ENCODE assay signal across 12 cellular contexts in genomic region chr20:50594591-50595432, GRCh38.
DNase-seq lines count a peak whose midpoint lies in the region; ATAC-seq, FAIRE-seq and TF ChIP-seq lines count a peak whose summit lies in the region.
"Had no signal": no experiment of that assay in that cellular context is flagged by ENCODE, and none has a peak within 500 bp of the region (broad histone marks: within the 10 kb centered on the region; RNA-seq: fewer than 3 reads in every experiment).

No MANE protein-coding gene starts in this region.

- no peak for FAIRE-seq in small intestine (lab: Jason Lieb, UNC)

- no peak for DNase-seq in CD4-positive, CD25-positive, alpha-beta regulatory T cell
- peak; percentile 38 for DNase-seq in GM12865 (ENCODE audit: low read depth)
- DNase-seq in Panc1 (ENCODE audit: low read depth, low spot score) = no peak
- DNase-seq in islet precursor cell = peak; percentile 62
- DNase-seq in small intestine = no peak
- DNase-seq in central memory CD4-positive, alpha-beta T cell = no peak
- DNase-seq in stimulated activated CD4-positive, alpha-beta T cell treated with anti-CD3 and anti-CD28 coated beads, Interleukin-4, amount 100 ng/mL, for 1 hour = no peak
- DNase-seq: body of pancreas, NCI-H1092 treated with DMSO at 0.1 percent for 48 hours had no signal

- no peaks in the 10 kb centered on the region for H3K9me3 ChIP-seq in CD4-positive, CD25-positive, alpha-beta regulatory T cell (ENCODE audit: control insufficient read depth in 2 of 2, low read length in 2 of 2)
- H3K9me3 ChIP-seq in Panc1 (ENCODE audit: control insufficient read depth, insufficient read depth, low read depth, low read length) (no peaks in the 10 kb centered on the region), small intestine (ENCODE audit: control insufficient read depth, low read depth) (no peaks in the 10 kb centered on the region)
- H3K9me3 ChIP-seq: body of pancreas had no signal

- no peaks in the 10 kb centered on the region for H3K36me3 Mint-ChIP-seq in CD4-positive, CD25-positive, alpha-beta regulatory T cell

- H3K4me3 Mint-ChIP-seq in CD4-positive, CD25-positive, alpha-beta regulatory T cell = no peak overlapping the region
- H3K4me3 Mint-ChIP-seq: T-helper 1 cell treated with Interleukin-12 subunit alpha and Interleukin-12 subunit beta and Interleukin-4 antibody, amounts not matched to agents 30 μg/mL and 1 μg/mL, for 36 hours had no signal

- no peaks in the 10 kb centered on the region for H3K27me3 ChIP-seq in CD4-positive, CD25-positive, alpha-beta regulatory T cell (ENCODE audit: control insufficient read depth, insufficient read depth, low read length)
- H3K27me3 ChIP-seq in Panc1 (ENCODE audit: control insufficient read depth, insufficient read depth, low read length) = no peaks in the 10 kb centered on the region
- H3K27me3 ChIP-seq in small intestine (ENCODE audit: control insufficient read depth in 2 of 2, insufficient read depth in 2 of 2, low read length in 2 of 2) = no peaks in the 10 kb centered on the region

- H3K27ac Mint-ChIP-seq in CD4-positive, CD25-positive, alpha-beta regulatory T cell = peak overlapping the region in 2 of 3 donors; percentile 58 to 76
- H3K27ac Mint-ChIP-seq: T-helper 1 cell treated with Interleukin-12 subunit alpha and Interleukin-12 subunit beta and Interleukin-4 antibody, amounts not matched to agents 30 μg/mL and 1 μg/mL, for 36 hours had no signal

- peaks cover 7% of the 10 kb centered on the region for H3K27me3 Mint-ChIP-seq in CD4-positive, CD25-positive, alpha-beta regulatory T cell

- no peak overlapping the region for H3K27ac ChIP-seq in CD4-positive, CD25-positive, alpha-beta regulatory T cell (ENCODE audit: insufficient read depth, low read length, poor library complexity, severe bottlenecking)
- peak overlapping the region; percentile 71 for H3K27ac ChIP-seq in Panc1 (ENCODE audit: low read length)
- no peak overlapping the region for H3K27ac ChIP-seq in small intestine (ENCODE audit: low read depth in 1 of 2, low read length in 1 of 2)
- H3K27ac ChIP-seq: body of pancreas, skin epidermis had no signal

- H3K4me1 ChIP-seq in CD4-positive, CD25-positive, alpha-beta regulatory T cell (ENCODE audit: control insufficient read depth, insufficient read depth, low read length, poor library complexity, severe bottlenecking) = no peaks in the 10 kb centered on the region
- peaks cover 67% of the 10 kb centered on the region for H3K4me1 ChIP-seq in Panc1 (ENCODE audit: control insufficient read depth, insufficient read depth, low read length)
- H3K4me1 ChIP-seq in small intestine (ENCODE audit: control insufficient read depth in 2 of 2, insufficient read depth in 1 of 2, low read depth in 1 of 2, low read length in 1 of 2) = peaks cover 0 to 2% of the 10 kb centered on the region in 2 donors

- H3K4me3 ChIP-seq in CD4-positive, CD25-positive, alpha-beta regulatory T cell (ENCODE audit: low read depth, low read length) = no peak overlapping the region
- H3K4me3 ChIP-seq in GM12865 (ENCODE audit: low read depth, low read length) (no peak overlapping the region), Panc1 (ENCODE audit: low read depth in 2 of 2, low read length in 2 of 2) (no peak overlapping the region), small intestine (ENCODE audit: low read depth in 1 of 2, low read length in 2 of 2) (no peak overlapping the region)
- H3K4me3 ChIP-seq: body of pancreas, skin epidermis had no signal

- BruUV-seq in Panc1 (replicated peaks; lab: Mats Ljungman, UMichigan) = no TSS peak

- CTCF ChIA-PET in Panc1 (lab: Charles Lee) = no interaction called here

- H3K36me3 ChIP-seq in CD4-positive, CD25-positive, alpha-beta regulatory T cell (ENCODE audit: control insufficient read depth, insufficient read depth, low read length) = peaks cover 2% of the 10 kb centered on the region
- H3K36me3 ChIP-seq in Panc1 (ENCODE audit: control insufficient read depth, insufficient read depth, low read length) = peaks cover 5% of the 10 kb centered on the region; the same call in 1 of the 2 replicates
- no peaks in the 10 kb centered on the region for H3K36me3 ChIP-seq in small intestine (ENCODE audit: control insufficient read depth in 2 of 2, insufficient read depth in 2 of 2, low read length in 2 of 2)

- peak; percentile 9 to 37 for ATAC-seq in CD4-positive, CD25-positive, alpha-beta regulatory T cell (ENCODE audit: low read depth in 2 of 2)
- ATAC-seq in Panc1 (peak; percentile 30), GM19035 (IDR thresholded peaks at IDR 0.05; ENCODE audit: unreplicated experiment) (no peak)
- ATAC-seq: body of pancreas had no signal

- intact Hi-C loops in Panc1 (cut with micrococcal nuclease; ENCODE audit: unreplicated experiment) = no loop called here

- H3K4me1 Mint-ChIP-seq in CD4-positive, CD25-positive, alpha-beta regulatory T cell = peaks cover 0 to 6% (median 0%) of the 10 kb centered on the region in 4 donors

- no peak for TF ChIP-seq CTCF in GM12865 (IDR thresholded peaks at IDR 0.05; ENCODE audit: insufficient read depth, low read depth, low read length, missing control alignments)
- TF ChIP-seq CTCF in Panc1 (IDR thresholded peaks at IDR 0.05) = no peak

- POLR2A ChIA-PET in Panc1 (lab: Charles Lee) = no interaction called here

- in situ Hi-C loops in Panc1 (cut with HindIII; ENCODE audit: low pct_unique_long_range_greater_than_20kb, low sequenced_read_pairs) = no loop called here

- H3K9me3 Mint-ChIP-seq in CD4-positive, CD25-positive, alpha-beta regulatory T cell = no peaks in the 10 kb centered on the region
- H3K9me3 Mint-ChIP-seq: T-helper 1 cell treated with Interleukin-12 subunit alpha and Interleukin-12 subunit beta and Interleukin-4 antibody, amounts not matched to agents 30 μg/mL and 1 μg/mL, for 36 hours had no signal

- whole genome bisulfite sequencing in small intestine, 3 donors = 27 to 57% (median 43%) methylated on average over 19 of the region's 19 CpGs

Comparison
In these comparisons a context has a peak if more than half of its experiments do, and no peak if none do; other contexts are left out.
1. DNase-seq: peak in GM12865 (single experiment) and islet precursor cell (single experiment); none in CD4-positive, CD25-positive, alpha-beta regulatory T cell (0 of 3), Panc1 (single experiment), small intestine (single experiment), central memory CD4-positive, alpha-beta T cell (single experiment) and stimulated activated CD4-positive, alpha-beta T cell treated with anti-CD3 and anti-CD28 coated beads, Interleukin-4, amount 100 ng/mL, for 1 hour (single experiment).